ENCODE assay signal across 11 cellular contexts in the genomic region with DNA sequence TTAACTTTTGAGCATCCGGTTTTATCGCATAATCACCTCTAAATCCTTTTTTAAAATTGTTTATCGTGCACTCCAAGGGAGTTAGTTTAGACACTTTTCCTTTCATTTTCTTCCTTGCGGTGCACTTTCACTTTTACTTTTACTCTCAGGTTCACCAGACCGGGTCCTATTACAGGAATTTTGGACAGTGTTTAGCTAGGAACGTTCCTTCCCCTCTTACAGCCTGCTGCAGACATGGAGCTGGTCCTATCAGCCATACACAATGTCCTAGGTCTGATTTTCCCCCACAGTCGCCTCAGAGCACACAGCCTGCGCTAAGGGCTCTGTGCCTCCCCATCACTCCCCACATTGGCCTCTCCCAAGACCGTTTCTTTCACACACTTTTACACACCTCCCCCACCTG.
DNase-seq lines count a peak whose midpoint lies in the region; ATAC-seq, FAIRE-seq and TF ChIP-seq lines count a peak whose summit lies in the region.
"Had no signal": no experiment of that assay in that cellular context is flagged by ENCODE, and none has a peak within 500 bp of the region (broad histone marks: within the 10 kb centered on the region; RNA-seq: fewer than 3 reads in every experiment).

No MANE protein-coding gene starts in this region.

- FAIRE-seq in kidney (lab: Jason Lieb, UNC): no peak

- TF ChIP-seq POLR2A in uterus (IDR thresholded peaks at IDR 0.05): no peak

- H3K9me3 ChIP-seq in BLaER1 (no peaks in the 10 kb centered on the region), RWPE2 (ENCODE audit: severe bottlenecking) (no peaks in the 10 kb centered on the region), kidney (ENCODE audit: control insufficient read depth in 1 of 2, low read length in 2 of 2) (no peaks in the 10 kb centered on the region), uterus (no peaks in the 10 kb centered on the region), psoas muscle (no peaks in the 10 kb centered on the region)
- H3K9me3 ChIP-seq: SJSA1 had no signal

- no peak overlapping the region for H3K4me3 ChIP-seq in BLaER1
- no peak overlapping the region for H3K4me3 ChIP-seq in RWPE2 (ENCODE audit: severe bottlenecking)
- peak overlapping the region; percentile 44 to 52 for H3K4me3 ChIP-seq in kidney (ENCODE audit: low read length in 2 of 2)
- no peak overlapping the region for H3K4me3 ChIP-seq in uterus
- no peak overlapping the region for H3K4me3 ChIP-seq in psoas muscle
- H3K4me3 ChIP-seq: SJSA1 had no signal

- no peak for DNase-seq in RWPE2 (ENCODE audit: low spot score)
- DNase-seq in kidney: no peak
- no peak for DNase-seq in GM10266 (ENCODE audit: extremely low spot score)
- DNase-seq in inferior parietal cortex (ENCODE audit: extremely low spot score): no peak
- DNase-seq in uterus: no peak
- DNase-seq in psoas muscle: no peak
- DNase-seq: GDM1, Kasumi-1 had no signal

- ATAC-seq in GM19023 (IDR thresholded peaks at IDR 0.05; ENCODE audit: unreplicated experiment): peak; percentile 56
- peak; percentile 10; the same call in 1 of the 3 replicates for ATAC-seq in RWPE2 (ENCODE audit: low read depth)
- ATAC-seq in psoas muscle: no peak

- peak overlapping the region; percentile 62 for H3K4me2 ChIP-seq in BLaER1

- peaks cover 21% of the 10 kb centered on the region; the same call in 1 of the 2 replicates for H3K4me1 ChIP-seq in BLaER1
- no peaks in the 10 kb centered on the region for H3K4me1 ChIP-seq in RWPE2 (ENCODE audit: insufficient read depth, poor library complexity, severe bottlenecking)
- no peaks in the 10 kb centered on the region for H3K4me1 ChIP-seq in kidney (ENCODE audit: control insufficient read depth in 1 of 2, insufficient read depth in 1 of 2, low read depth in 1 of 2, low read length in 2 of 2)
- no peaks in the 10 kb centered on the region for H3K4me1 ChIP-seq in uterus
- no peaks in the 10 kb centered on the region for H3K4me1 ChIP-seq in psoas muscle
- H3K4me1 ChIP-seq: SJSA1 had no signal

- no peaks in the 10 kb centered on the region for H3K27me3 ChIP-seq in BLaER1
- H3K27me3 ChIP-seq in RWPE2 (ENCODE audit: insufficient read depth, poor library complexity, severe bottlenecking): no peaks in the 10 kb centered on the region
- H3K27me3 ChIP-seq in uterus: no peaks in the 10 kb centered on the region
- no peaks in the 10 kb centered on the region for H3K27me3 ChIP-seq in psoas muscle (ENCODE audit: insufficient read depth in 3 of 3, low read length in 2 of 3)
- H3K27me3 ChIP-seq: SJSA1 had no signal

- WGBS in psoas muscle, 3 donors: 64 to 67% (median 67%) methylated on average over 9 of the region's 9 CpGs

- H3K36me3 ChIP-seq in BLaER1: no peaks in the 10 kb centered on the region
- no peaks in the 10 kb centered on the region for H3K36me3 ChIP-seq in RWPE2 (ENCODE audit: low read depth)
- H3K36me3 ChIP-seq in kidney (ENCODE audit: control insufficient read depth in 1 of 2, insufficient read depth in 2 of 2, low read length in 2 of 2): no peaks in the 10 kb centered on the region
- no peaks in the 10 kb centered on the region for H3K36me3 ChIP-seq in uterus
- no peaks in the 10 kb centered on the region for H3K36me3 ChIP-seq in psoas muscle (ENCODE audit: insufficient read depth in 1 of 2, low read depth in 1 of 2)
- H3K36me3 ChIP-seq: SJSA1 had no signal

- no peak for TF ChIP-seq CTCF in RWPE2 (IDR thresholded peaks at IDR 0.05; ENCODE audit: poor library complexity, severe bottlenecking)
- TF ChIP-seq CTCF in kidney (IDR thresholded peaks at IDR 0.05; ENCODE audit: borderline replicate concordance, extremely low read depth, insufficient read depth): no peak
- no peak for TF ChIP-seq CTCF in GM10266 (IDR thresholded peaks at IDR 0.05; ENCODE audit: control insufficient read depth, insufficient read depth, low read depth, missing control alignments)
- TF ChIP-seq CTCF in uterus (IDR thresholded peaks at IDR 0.05): no peak
- TF ChIP-seq CTCF in psoas muscle (IDR thresholded peaks at IDR 0.05): no peak

- peak overlapping the region; percentile 69 for H3K27ac ChIP-seq in BLaER1
- no peak overlapping the region for H3K27ac ChIP-seq in RWPE2 (ENCODE audit: poor library complexity, severe bottlenecking)
- H3K27ac ChIP-seq in kidney (ENCODE audit: low read depth in 2 of 2, low read length in 2 of 2): no peak overlapping the region
- no peak overlapping the region for H3K27ac ChIP-seq in uterus
- no peak overlapping the region for H3K27ac ChIP-seq in psoas muscle
- H3K27ac ChIP-seq: SJSA1 had no signal

- intact Hi-C loops in kidney (cut with DNase I) (no loop called here), uterus (cut with DNase I; ENCODE audit: low total_unique reads) (no loop called here), psoas muscle (cut with DNase I) (no loop called here)

- no peaks in the 10 kb centered on the region for H4K20me1 ChIP-seq in BLaER1

- H3K9ac ChIP-seq in BLaER1 (peak overlapping the region; percentile 40; the same call in 1 of the 2 replicates), kidney (ENCODE audit: low read length in 2 of 2) (no peak overlapping the region)

Comparison
In these comparisons a context has a peak if more than half of its experiments do, and no peak if none do; other contexts are left out.
1. H3K4me3 ChIP-seq: peak in kidney (2 of 2); none in BLaER1 (single experiment), RWPE2 (single experiment), uterus (0 of 2) and psoas muscle (single experiment).
2. ATAC-seq: peak in GM19023 (single experiment) and RWPE2 (single experiment); none in psoas muscle (0 of 4).